ENCODE assay signal across 1 cellular context in genomic region chr1:245751671-245752070, GRCh38.
TF ChIP-seq lines count a peak whose summit lies in the region.

No MANE protein-coding gene starts in this region.

TF ChIP-seq in SK-N-SH, 30 proteins besides CTCF, POLR2A, EP300 and RAD21 (continued from another document):
- TF ChIP-seq IRF3 (IDR thresholded peaks at IDR 0.05; ENCODE audit: low read depth, low read length) (no peak), MXI1 (IDR thresholded peaks at IDR 0.05; ENCODE audit: low read depth, low read length) (0 out of 2 replicates have a peak, but pooled peaks have one; percentile 22), GATA2 (CRISPR knock-in tag; IDR thresholded peaks at IDR 0.05) (no peak), FOXJ3 (CRISPR knock-in tag; IDR thresholded peaks at IDR 0.05) (no peak), TAF1 (IDR thresholded peaks at IDR 0.05; ENCODE audit: borderline replicate concordance, low read depth, low read length) (no peak), ELF1 (IDR thresholded peaks at IDR 0.05) (no peak), ZBTB33 (IDR thresholded peaks at IDR 0.05; ENCODE audit: borderline replicate concordance, low read depth) (no peak), MEF2A (IDR thresholded peaks at IDR 0.05; ENCODE audit: borderline replicate concordance, low read depth) (no peak), NFIC (IDR thresholded peaks at IDR 0.05; ENCODE audit: borderline replicate concordance) (no peak), RXRA (IDR thresholded peaks at IDR 0.05; ENCODE audit: borderline replicate concordance, low read depth) (no peak), USF1 (IDR thresholded peaks at IDR 0.05; ENCODE audit: borderline replicate concordance, low read depth) (no peak), USF2 (IDR thresholded peaks at IDR 0.05; ENCODE audit: borderline replicate concordance, low read depth, low read length) (no peak), GABPA (IDR thresholded peaks at IDR 0.05; ENCODE audit: low read depth) (no peak), SIN3A (IDR thresholded peaks at IDR 0.05; ENCODE audit: borderline replicate concordance, low read depth, low read length) (no peak), TCF12 (IDR thresholded peaks at IDR 0.05) (peak; percentile 39; the same call in 1 of the 2 replicates), RCOR1 (IDR thresholded peaks at IDR 0.05; ENCODE audit: low read length) (peak; percentile 82), REST (IDR thresholded peaks at IDR 0.05; ENCODE audit: low read depth, low read length) (no peak)
